Comparison of ENCODE assay signal across 8 cellular contexts in genomic region chr5:62093981-62094380, GRCh38.
A peak's percentile ranks its signal among the peaks of the same experiment; 100 is the strongest.
DNase-seq lines count a peak whose midpoint lies in the region; ATAC-seq and TF ChIP-seq lines count a peak whose summit lies in the region.

No MANE protein-coding gene starts in this region.

- peak overlapping the region; percentile 45 for H3K4me2 ChIP-seq in MM.1S (ENCODE audit: low read depth, low read length)

- H3K27ac Mint-ChIP-seq in Caco-2 (ENCODE audit: unreplicated experiment): no peak overlapping the region
- H3K27ac Mint-ChIP-seq in activated naive CD8-positive, alpha-beta T cell treated with anti-CD3 and anti-CD28 coated beads, Interleukin-2, amount 10 ng/mL, durations not matched to agents 7 days and 5 days: no peak overlapping the region

- POLR2A ChIA-PET in Caco-2 (lab: Charles Lee): no interaction called here
- POLR2A ChIA-PET in activated naive CD8-positive, alpha-beta T cell treated with anti-CD3 and anti-CD28 coated beads, Interleukin-2, amount 10 ng/mL, durations not matched to agents 7 days and 5 days (lab: Charles Lee): no interaction called here

- H3K4me3 ChIP-seq in Caco-2 (ENCODE audit: low read depth, low read length) (no peak overlapping the region), MM.1S (ENCODE audit: low read length) (peak overlapping the region; percentile 31)

- H3K4me1 ChIP-seq in Caco-2 (no peaks in the 10 kb centered on the region), MM.1S (ENCODE audit: low read length) (peaks cover 4% of the 10 kb centered on the region)

- no peaks in the 10 kb centered on the region for H3K9me3 Mint-ChIP-seq in Caco-2 (ENCODE audit: unreplicated experiment)
- no peaks in the 10 kb centered on the region for H3K9me3 Mint-ChIP-seq in activated naive CD8-positive, alpha-beta T cell treated with anti-CD3 and anti-CD28 coated beads, Interleukin-2, amount 10 ng/mL, durations not matched to agents 7 days and 5 days

- H3K9me3 ChIP-seq in Caco-2 (no peaks in the 10 kb centered on the region), MM.1S (replicated peaks; ENCODE audit: insufficient read depth, low read length) (no peaks in the 10 kb centered on the region)

- H3K27ac ChIP-seq in MM.1S (ENCODE audit: low read length): no peak overlapping the region

- CTCF ChIA-PET in Caco-2 (lab: Charles Lee): no interaction called here

- no peaks in the 10 kb centered on the region for H3K79me2 ChIP-seq in MM.1S (ENCODE audit: low read length)

- H3K36me3 ChIP-seq in Caco-2 (ENCODE audit: control insufficient read depth, insufficient read depth, low read length) (no peaks in the 10 kb centered on the region), MM.1S (replicated peaks; ENCODE audit: insufficient read depth, low read length) (no peaks in the 10 kb centered on the region)

- peaks cover 5% of the 10 kb centered on the region for H3K27me3 Mint-ChIP-seq in Caco-2 (ENCODE audit: insufficient read depth, unreplicated experiment)
- no peaks in the 10 kb centered on the region for H3K27me3 Mint-ChIP-seq in activated naive CD8-positive, alpha-beta T cell treated with anti-CD3 and anti-CD28 coated beads, Interleukin-2, amount 10 ng/mL, durations not matched to agents 7 days and 5 days

- ATAC-seq in activated naive CD8-positive, alpha-beta T cell treated with anti-CD3 and anti-CD28 coated beads, Interleukin-2, amount 10 ng/mL, durations not matched to agents 7 days and 5 days (ENCODE audit: low read depth): no peak
- ATAC-seq in left colon (peak; percentile 47), HG03439 (IDR thresholded peaks at IDR 0.05; ENCODE audit: unreplicated experiment) (no peak)

- H3K4me3 Mint-ChIP-seq in Caco-2 (ENCODE audit: unreplicated experiment): no peak overlapping the region
- peak overlapping the region; percentile 47 for H3K4me3 Mint-ChIP-seq in activated naive CD8-positive, alpha-beta T cell treated with anti-CD3 and anti-CD28 coated beads, Interleukin-2, amount 10 ng/mL, durations not matched to agents 7 days and 5 days

- H3K9ac ChIP-seq in MM.1S (ENCODE audit: low read length): no peak overlapping the region

- no peaks in the 10 kb centered on the region for H3K36me3 Mint-ChIP-seq in Caco-2 (ENCODE audit: insufficient read depth, unreplicated experiment)
- no peaks in the 10 kb centered on the region for H3K36me3 Mint-ChIP-seq in activated naive CD8-positive, alpha-beta T cell treated with anti-CD3 and anti-CD28 coated beads, Interleukin-2, amount 10 ng/mL, durations not matched to agents 7 days and 5 days

- H3K27me3 ChIP-seq in Caco-2 (replicated peaks; ENCODE audit: control insufficient read depth, insufficient read depth, low read length): no peaks in the 10 kb centered on the region; the same call in 1 of the 2 replicates
- H3K27me3 ChIP-seq in MM.1S (replicated peaks; ENCODE audit: insufficient read depth, low read length): no peaks in the 10 kb centered on the region

- BruUV-seq in Caco-2 (replicated peaks; lab: Mats Ljungman, UMichigan): no TSS peak

- H4K20me1 ChIP-seq in MM.1S (ENCODE audit: insufficient read depth, low read length): no peaks in the 10 kb centered on the region

- no peaks in the 10 kb centered on the region for H3F3A ChIP-seq in MM.1S (ENCODE audit: insufficient read depth, low read length)

- H3K9me2 ChIP-seq in MM.1S (replicated peaks; ENCODE audit: insufficient read depth, low read length): no peaks in the 10 kb centered on the region

- DNase-seq in Caco-2: peak; percentile 12 to 41
- no peak for DNase-seq in MM.1S
- no peak for DNase-seq in activated naive CD8-positive, alpha-beta T cell treated with anti-CD3 and anti-CD28 coated beads, Interleukin-2, amount 10 ng/mL, durations not matched to agents 7 days and 5 days
- DNase-seq in left colon: no peak
- no peak for DNase-seq in NCI-H2107 treated with DMSO at 0.1 percent for 48 hours (lab: John Stamatoyannopoulos, UW; ENCODE audit: unreplicated experiment)
- DNase-seq in HK-2 (ENCODE audit: unreplicated experiment): no peak
- no peak for DNase-seq in NAMALWA (ENCODE audit: low spot score)

- intact Hi-C loops in Caco-2 (cut with micrococcal nuclease; ENCODE audit: unreplicated experiment) (no loop called here), left colon (cut with DNase I, micrococcal nuclease) (no loop called here)

- no peaks in the 10 kb centered on the region for H3K4me1 Mint-ChIP-seq in Caco-2 (ENCODE audit: low read depth, unreplicated experiment)
- H3K4me1 Mint-ChIP-seq in activated naive CD8-positive, alpha-beta T cell treated with anti-CD3 and anti-CD28 coated beads, Interleukin-2, amount 10 ng/mL, durations not matched to agents 7 days and 5 days: peaks cover 2% of the 10 kb centered on the region

- peak overlapping the region; percentile 17 for H2AFZ ChIP-seq in MM.1S (ENCODE audit: low read length)

- no peak for TF ChIP-seq CTCF in Caco-2 (IDR thresholded peaks at IDR 0.05; ENCODE audit: insufficient read depth in 1 of 2, low read depth in 1 of 2, low read length in 1 of 2, severe bottlenecking in 1 of 2, unreplicated experiment in 1 of 2)
- TF ChIP-seq CTCF in MM.1S (IDR thresholded peaks at IDR 0.05; ENCODE audit: low read length): no peak

Comparison
In these comparisons a context has a peak if more than half of its experiments do, and no peak if none do; other contexts are left out.
1. DNase-seq: peak in Caco-2 (2 of 2); none in MM.1S (single experiment), activated naive CD8-positive, alpha-beta T cell treated with anti-CD3 and anti-CD28 coated beads, Interleukin-2, amount 10 ng/mL, durations not matched to agents 7 days and 5 days (single experiment), left colon (0 of 2), NCI-H2107 treated with DMSO at 0.1 percent for 48 hours (single experiment), HK-2 (single experiment) and NAMALWA (single experiment).